In the genomic region with DNA sequence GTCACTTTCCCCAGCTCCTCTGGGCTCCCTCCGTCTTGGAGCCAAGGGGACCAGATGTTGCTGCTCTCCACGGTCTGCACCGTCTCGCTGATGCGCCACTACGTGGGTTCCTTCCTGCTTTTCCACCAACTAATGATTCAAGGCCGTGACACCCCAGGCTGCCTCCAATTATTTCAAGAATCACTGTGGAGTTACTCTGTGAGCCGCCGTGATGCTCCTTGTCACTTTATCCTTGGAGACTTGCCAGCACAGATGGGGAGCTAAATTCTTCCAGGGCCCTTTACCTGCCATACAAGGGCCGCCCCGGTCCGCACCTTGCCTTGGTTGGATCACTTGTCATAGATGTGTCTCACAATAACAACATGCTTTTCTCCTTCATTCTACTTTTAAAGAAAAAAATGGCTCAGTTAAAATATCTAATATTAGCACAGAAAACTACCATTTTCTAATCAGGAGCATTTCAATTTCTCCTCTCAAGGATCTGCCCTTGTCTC, we compare ENCODE assay signal across 20 cellular contexts.
DNase-seq lines count a peak whose midpoint lies in the region; ATAC-seq and TF ChIP-seq lines count a peak whose summit lies in the region.
"Had no signal": no experiment of that assay in that cellular context is flagged by ENCODE, and none has a peak within 500 bp of the region (broad histone marks: within the 10 kb centered on the region; RNA-seq: fewer than 3 reads in every experiment).

No MANE protein-coding gene starts in this region.

- no peak for TF ChIP-seq CTCF in natural killer cell (IDR thresholded peaks at IDR 0.05)

- peak; percentile 54 for DNase-seq in natural killer cell treated with Interleukin-12 subunit alpha and Interleukin-12 subunit beta and Interleukin-15 and Interleukin-18, amount 100 ng/mL, for 72 hours (ENCODE audit: low spot score)
- DNase-seq in natural killer cell (no peak), NCI-H69 (lab: John Stamatoyannopoulos, UW) (peak; percentile 55), islet precursor cell (peak; percentile 29)
- DNase-seq: AML-193; CD4-positive, alpha-beta T cell; DMS53; NCI-H1048; NCI-H1417 treated with DMSO at 0.1 percent for 48 hours; NCI-H1694 treated with DMSO at 0.1 percent for 48 hours; NCI-H2081; NCI-H748 treated with DMSO at 0.1 percent for 48 hours; NK-92 treated with Interleukin-12 subunit alpha and Interleukin-12 subunit beta, amount 100 ng/mL, for 24 hours; PC-3; SJCRH30 had no signal

- no peak overlapping the region for H3K4me3 Mint-ChIP-seq in natural killer cell treated with Interleukin-12 subunit alpha and Interleukin-12 subunit beta and Interleukin-15 and Interleukin-18, amount 100 ng/mL, for 72 hours
- no peak overlapping the region for H3K4me3 Mint-ChIP-seq in natural killer cell
- H3K4me3 Mint-ChIP-seq: CD4-positive, alpha-beta T cell had no signal

- peaks cover 17 to 55% of the 10 kb centered on the region in 2 donors for H3K27me3 Mint-ChIP-seq in natural killer cell treated with Interleukin-12 subunit alpha and Interleukin-12 subunit beta and Interleukin-15 and Interleukin-18, amount 100 ng/mL, for 72 hours
- H3K27me3 Mint-ChIP-seq in natural killer cell (ENCODE audit: low read depth in 2 of 2), result peaks cover 25 to 43% of the 10 kb centered on the region in 2 donors

- H3K4me1 Mint-ChIP-seq in natural killer cell treated with Interleukin-12 subunit alpha and Interleukin-12 subunit beta and Interleukin-15 and Interleukin-18, amount 100 ng/mL, for 72 hours (ENCODE audit: low read depth in 2 of 2), result no peaks in the 10 kb centered on the region
- H3K4me1 Mint-ChIP-seq in natural killer cell, result no peaks in the 10 kb centered on the region

- intact Hi-C loops in natural killer cell (cut with micrococcal nuclease), result no loop called here

- no peaks in the 10 kb centered on the region for H3K9me3 Mint-ChIP-seq in natural killer cell treated with Interleukin-12 subunit alpha and Interleukin-12 subunit beta and Interleukin-15 and Interleukin-18, amount 100 ng/mL, for 72 hours
- no peaks in the 10 kb centered on the region for H3K9me3 Mint-ChIP-seq in natural killer cell
- H3K9me3 Mint-ChIP-seq: CD4-positive, alpha-beta T cell had no signal

- no peak overlapping the region for H3K27ac Mint-ChIP-seq in natural killer cell treated with Interleukin-12 subunit alpha and Interleukin-12 subunit beta and Interleukin-15 and Interleukin-18, amount 100 ng/mL, for 72 hours
- H3K27ac Mint-ChIP-seq in natural killer cell, result no peak overlapping the region
- H3K27ac Mint-ChIP-seq: CD4-positive, alpha-beta T cell had no signal

- no peak for ATAC-seq in natural killer cell treated with Interleukin-12 subunit alpha and Interleukin-12 subunit beta and Interleukin-15 and Interleukin-18, amount 100 ng/mL, for 72 hours
- ATAC-seq in natural killer cell, result no peak
- no peak for ATAC-seq in GM18907 (IDR thresholded peaks at IDR 0.05; ENCODE audit: unreplicated experiment)
- ATAC-seq in HG03175 (IDR thresholded peaks at IDR 0.05; ENCODE audit: unreplicated experiment), result no peak
- ATAC-seq in GM21737 (IDR thresholded peaks at IDR 0.05; ENCODE audit: unreplicated experiment), result no peak
- ATAC-seq: A549, PC-3, Right ventricle myocardium inferior had no signal

- no peaks in the 10 kb centered on the region for H3K36me3 Mint-ChIP-seq in natural killer cell treated with Interleukin-12 subunit alpha and Interleukin-12 subunit beta and Interleukin-15 and Interleukin-18, amount 100 ng/mL, for 72 hours
- H3K36me3 Mint-ChIP-seq in natural killer cell, result no peaks in the 10 kb centered on the region
